In the genomic region with DNA sequence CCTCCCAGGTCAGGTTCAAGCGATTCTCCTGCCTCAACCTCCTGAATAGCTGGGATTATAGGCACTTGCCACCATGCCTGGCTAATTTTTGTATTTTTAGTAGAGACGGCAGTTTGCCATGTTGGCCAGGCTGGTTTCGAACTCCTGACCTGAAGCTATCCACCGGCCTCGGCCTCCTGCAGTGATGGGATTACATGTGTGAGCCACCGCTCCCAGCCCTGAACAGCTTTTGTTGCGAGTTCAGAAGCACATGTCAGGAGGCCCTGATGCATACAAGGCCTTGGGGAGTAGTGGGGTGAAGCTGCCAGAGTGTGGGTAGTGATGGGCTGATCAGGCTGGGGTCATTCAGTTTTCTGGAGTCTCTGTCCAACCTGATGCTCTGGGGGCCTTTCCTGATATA, we compare ENCODE assay signal across 41 cellular contexts.
"Had no signal": no experiment of that assay in that cellular context is flagged by ENCODE, and none has a peak within 500 bp of the region (broad histone marks: within the 10 kb centered on the region; RNA-seq: fewer than 3 reads in every experiment).

No MANE protein-coding gene starts in this region.

- H3K9me3 ChIP-seq: adrenal gland, ascending aorta, body of pancreas, breast epithelium had no signal

- H3K4me3 ChIP-seq: adrenal gland, ascending aorta, body of pancreas, breast epithelium, cardiac muscle cell had no signal

- DNase-seq: activated effector memory CD4-positive, alpha-beta T cell treated with anti-CD3 and anti-CD28 coated beads, Interleukin-2, amount 50 U/mL, for 16 hours; activated effector memory CD4-positive, alpha-beta T cell treated with Interleukin-2 at 50 U/mL for 16 hours; activated gamma-delta T cell; activated gamma-delta T cell treated with Interleukin-2 at 50 U/mL for 16 hours; activated naive CD4-positive, alpha-beta T cell; activated naive CD4-positive, alpha-beta T cell treated with anti-CD3 and anti-CD28 coated beads for 36 hours; activated naive CD4-positive, alpha-beta T cell treated with anti-CD3 and anti-CD28 coated beads, Interleukin-2, amount 10 ng/mL, durations not matched to agents 7 days and 5 days; activated naive CD4-positive, alpha-beta T cell treated with anti-CD3 and anti-CD28 coated beads, Interleukin-2, amount 50 U/mL, for 16 hours; activated naive CD4-positive, alpha-beta T cell treated with Interleukin-2 at 50 U/mL for 16 hours; activated naive CD8-positive, alpha-beta T cell treated with anti-CD3 and anti-CD28 coated beads for 36 hours; activated naive CD8-positive, alpha-beta T cell treated with anti-CD3 and anti-CD28 coated beads, Interleukin-2, amount 10 ng/mL, durations not matched to agents 7 days and 5 days; activated naive CD8-positive, alpha-beta T cell treated with anti-CD3 and anti-CD28 coated beads, Interleukin-2, amount 50 U/mL, for 24 hours; activated T-cell treated with anti-CD3 and anti-CD28 coated beads for 4 hours; activated T-cell treated with anti-CD3 and anti-CD28 coated beads, Interleukin-2, amount 50 U/mL, for 1 hour; activated T-cell treated with anti-CD3 and anti-CD28 coated beads, Interleukin-2, amount 50 U/mL, for 24 hours; activated T-cell treated with anti-CD3 and anti-CD28 coated beads, Interleukin-2, amount 50 U/mL, for 4 hours; activated T-cell treated with anti-CD3 and anti-CD28 coated beads, Interleukin-2, amount 50 U/mL, for 48 hours; activated T-cell treated with anti-CD3 and anti-CD28 coated beads, Interleukin-2, amount 50 U/mL, for 72 hours; adrenal gland; amniotic stem cell; amygdala; anterior cingulate cortex; aorta; body of pancreas; brain microvascular endothelial cell; caudate nucleus; central memory CD4-positive, alpha-beta T cell; cerebellar nuclear complex had no signal

- FAIRE-seq: astrocyte, bronchial epithelial cell had no signal

- ATAC-seq: activated naive CD4-positive, alpha-beta T cell treated with anti-CD3 and anti-CD28 coated beads, Interleukin-2, amount 50 U/mL, for 72 hours; activated naive CD8-positive, alpha-beta T cell treated with anti-CD3 and anti-CD28 coated beads, Interleukin-2, amount 50 U/mL, for 24 hours; activated T-cell treated with anti-CD3 and anti-CD28 coated beads, Interleukin-2, amount 50 U/mL, for 4 hours; activated T-cell treated with anti-CD3 and anti-CD28 coated beads, Interleukin-2, amount 50 U/mL, for 72 hours; activated T-helper 17 cell treated with anti-CD3 and anti-CD28 coated beads, Interleukin-2, amount 50 U/mL, for 72 hours; body of pancreas had no signal

- H3K27ac Mint-ChIP-seq: activated naive CD4-positive, alpha-beta T cell treated with anti-CD3 and anti-CD28 coated beads for 36 hours; activated naive CD4-positive, alpha-beta T cell treated with anti-CD3 and anti-CD28 coated beads, Interleukin-2, amount 10 ng/mL, durations not matched to agents 7 days and 5 days; activated naive CD4-positive, alpha-beta T cell treated with anti-CD3 and anti-CD28 coated beads, Interleukin-2, amount 50 U/mL, for 24 hours; activated naive CD4-positive, alpha-beta T cell treated with anti-CD3 and anti-CD28 coated beads, Interleukin-2, amount 50 U/mL, for 72 hours; activated naive CD8-positive, alpha-beta T cell; activated naive CD8-positive, alpha-beta T cell treated with anti-CD3 and anti-CD28 coated beads for 36 hours; activated naive CD8-positive, alpha-beta T cell treated with anti-CD3 and anti-CD28 coated beads, Interleukin-2, amount 10 ng/mL, durations not matched to agents 7 days and 5 days; activated naive CD8-positive, alpha-beta T cell treated with anti-CD3 and anti-CD28 coated beads, Interleukin-2, amount 50 U/mL, for 24 hours; activated T-cell treated with anti-CD3 and anti-CD28 coated beads, Interleukin-2, amount 50 U/mL, for 24 hours; activated T-cell treated with anti-CD3 and anti-CD28 coated beads, Interleukin-2, amount 50 U/mL, for 72 hours; activated T-helper 1 cell treated with anti-CD3 and anti-CD28 coated beads, Interleukin-12 subunit alpha, Interleukin-12 subunit beta, Interleukin-2, Interleukin-4 antibody, amounts not matched to agents 30 ng/mL and 10 ng/mL and 1 ng/mL, durations not matched to agents 14 hours and 24 hours and 36 hours; activated T-helper 17 cell treated with anti-CD3 and anti-CD28 coated beads, Interleukin-2, amount 50 U/mL, for 72 hours; activated T-helper 2 cell treated with anti-CD3 and anti-CD28 coated beads, Interferon-gamma antibody, Interleukin-2, Interleukin-4, amounts not matched to agents 10 μg/mL and 5 μg/mL and 100 μg/mL, durations not matched to agents 14 hours and 24 hours and 36 hours; brain had no signal

- H3K4me3 Mint-ChIP-seq: activated naive CD4-positive, alpha-beta T cell treated with anti-CD3 and anti-CD28 coated beads for 36 hours; activated naive CD4-positive, alpha-beta T cell treated with anti-CD3 and anti-CD28 coated beads, Interleukin-2, amount 10 ng/mL, durations not matched to agents 7 days and 5 days; activated naive CD4-positive, alpha-beta T cell treated with anti-CD3 and anti-CD28 coated beads, Interleukin-2, amount 50 U/mL, for 24 hours; activated naive CD8-positive, alpha-beta T cell; activated naive CD8-positive, alpha-beta T cell treated with anti-CD3 and anti-CD28 coated beads for 36 hours; activated naive CD8-positive, alpha-beta T cell treated with anti-CD3 and anti-CD28 coated beads, Interleukin-2, amount 10 ng/mL, durations not matched to agents 7 days and 5 days; activated naive CD8-positive, alpha-beta T cell treated with anti-CD3 and anti-CD28 coated beads, Interleukin-2, amount 50 U/mL, for 24 hours; activated T-cell treated with anti-CD3 and anti-CD28 coated beads, Interleukin-2, amount 50 U/mL, for 24 hours; activated T-cell treated with anti-CD3 and anti-CD28 coated beads, Interleukin-2, amount 50 U/mL, for 4 hours; activated T-cell treated with anti-CD3 and anti-CD28 coated beads, Interleukin-2, amount 50 U/mL, for 72 hours; activated T-helper 1 cell treated with anti-CD3 and anti-CD28 coated beads, Interleukin-12 subunit alpha, Interleukin-12 subunit beta, Interleukin-2, Interleukin-4 antibody, amounts not matched to agents 30 ng/mL and 10 ng/mL and 1 ng/mL, durations not matched to agents 14 hours and 24 hours and 36 hours; activated T-helper 17 cell treated with anti-CD3 and anti-CD28 coated beads, Interleukin-2, amount 50 U/mL, for 72 hours; brain; central memory CD8-positive, alpha-beta T cell had no signal

- H3K36me3 ChIP-seq: adrenal gland, ascending aorta, brain microvascular endothelial cell, breast epithelium, cardiac muscle cell had no signal

- H3K27me3 ChIP-seq: adrenal gland, ascending aorta, body of pancreas, brain microvascular endothelial cell, breast epithelium, cardiac muscle cell had no signal

- H3K9me3 Mint-ChIP-seq: activated naive CD4-positive, alpha-beta T cell treated with anti-CD3 and anti-CD28 coated beads, Interleukin-2, amount 50 U/mL, for 24 hours; activated naive CD8-positive, alpha-beta T cell treated with anti-CD3 and anti-CD28 coated beads for 36 hours; activated naive CD8-positive, alpha-beta T cell treated with anti-CD3 and anti-CD28 coated beads, Interleukin-2, amount 10 ng/mL, durations not matched to agents 7 days and 5 days; activated naive CD8-positive, alpha-beta T cell treated with anti-CD3 and anti-CD28 coated beads, Interleukin-2, amount 50 U/mL, for 24 hours; activated T-cell treated with anti-CD3 and anti-CD28 coated beads, Interleukin-2, amount 50 U/mL, for 24 hours; activated T-cell treated with anti-CD3 and anti-CD28 coated beads, Interleukin-2, amount 50 U/mL, for 4 hours; activated T-helper 1 cell treated with anti-CD3 and anti-CD28 coated beads, Interleukin-12 subunit alpha, Interleukin-12 subunit beta, Interleukin-2, Interleukin-4 antibody, amounts not matched to agents 30 ng/mL and 10 ng/mL and 1 ng/mL, durations not matched to agents 14 hours and 24 hours and 36 hours; activated T-helper 2 cell treated with anti-CD3 and anti-CD28 coated beads, Interferon-gamma antibody, Interleukin-2, Interleukin-4, amounts not matched to agents 10 μg/mL and 5 μg/mL and 100 μg/mL, durations not matched to agents 14 hours and 24 hours and 36 hours had no signal

- H3K4me1 Mint-ChIP-seq: activated naive CD4-positive, alpha-beta T cell treated with anti-CD3 and anti-CD28 coated beads, Interleukin-2, amount 10 ng/mL, durations not matched to agents 7 days and 5 days; activated naive CD4-positive, alpha-beta T cell treated with anti-CD3 and anti-CD28 coated beads, Interleukin-2, amount 50 U/mL, for 24 hours; activated naive CD8-positive, alpha-beta T cell treated with anti-CD3 and anti-CD28 coated beads for 36 hours; activated naive CD8-positive, alpha-beta T cell treated with anti-CD3 and anti-CD28 coated beads, Interleukin-2, amount 10 ng/mL, durations not matched to agents 7 days and 5 days; activated naive CD8-positive, alpha-beta T cell treated with anti-CD3 and anti-CD28 coated beads, Interleukin-2, amount 50 U/mL, for 24 hours; activated T-helper 17 cell treated with anti-CD3 and anti-CD28 coated beads, Interleukin-2, amount 50 U/mL, for 72 hours; central memory CD8-positive, alpha-beta T cell had no signal

- H3K27ac ChIP-seq: adrenal gland, ascending aorta, body of pancreas, brain microvascular endothelial cell, breast epithelium, cardiac muscle cell had no signal

- H3K4me1 ChIP-seq: adrenal gland, ascending aorta, body of pancreas, breast epithelium had no signal

- H3K27me3 Mint-ChIP-seq: activated naive CD4-positive, alpha-beta T cell treated with anti-CD3 and anti-CD28 coated beads, Interleukin-2, amount 10 ng/mL, durations not matched to agents 7 days and 5 days; activated naive CD4-positive, alpha-beta T cell treated with anti-CD3 and anti-CD28 coated beads, Interleukin-2, amount 50 U/mL, for 24 hours; activated naive CD8-positive, alpha-beta T cell; activated naive CD8-positive, alpha-beta T cell treated with anti-CD3 and anti-CD28 coated beads for 36 hours; activated naive CD8-positive, alpha-beta T cell treated with anti-CD3 and anti-CD28 coated beads, Interleukin-2, amount 10 ng/mL, durations not matched to agents 7 days and 5 days; activated naive CD8-positive, alpha-beta T cell treated with anti-CD3 and anti-CD28 coated beads, Interleukin-2, amount 50 U/mL, for 24 hours; activated T-cell treated with anti-CD3 and anti-CD28 coated beads, Interleukin-2, amount 50 U/mL, for 24 hours; activated T-helper 17 cell treated with anti-CD3 and anti-CD28 coated beads, Interleukin-2, amount 50 U/mL, for 72 hours; brain; central memory CD8-positive, alpha-beta T cell had no signal
